Comparison of ENCODE assay signal across 8 cellular contexts in genomic region chr19:47229674-47230121, GRCh38. TPM values are rescaled to one million over a fixed set of nuclear protein-coding genes. Genes with fewer than 3 reads are reported as not detected.
DNase-seq lines count a peak whose midpoint lies in the region; ATAC-seq and TF ChIP-seq lines count a peak whose summit lies in the region.

No MANE protein-coding gene starts in this region.

- no peak for ATAC-seq in omental fat pad (ENCODE audit: low FRiP score)
- ATAC-seq in HG03571 (IDR thresholded peaks at IDR 0.05; ENCODE audit: unreplicated experiment): no peak

- TF ChIP-seq CTCF in DOHH2 (IDR thresholded peaks at IDR 0.05; ENCODE audit: low read depth, low read length, poor library complexity, severe bottlenecking) (no peak), Loucy (conservative IDR thresholded peaks at IDR 0.05; ENCODE audit: low read length) (no peak), omental fat pad (IDR thresholded peaks at IDR 0.05) (no peak)

- H3K27me3 ChIP-seq in DOHH2 (ENCODE audit: control insufficient read depth, low read length) (peaks cover 7% of the 10 kb centered on the region), Loucy (ENCODE audit: insufficient read depth, low read length, poor library complexity, severe bottlenecking) (no peaks in the 10 kb centered on the region), neuronal stem cell (ENCODE audit: control insufficient read depth in 3 of 3, insufficient read depth in 3 of 3, low read depth in 1 of 3, low read length in 3 of 3) (no peaks in the 10 kb centered on the region)

- no peak overlapping the region for H4K8ac ChIP-seq in neuronal stem cell (ENCODE audit: low read depth, low read length)

- peak overlapping the region; percentile 99 for H3K4me2 ChIP-seq in DOHH2 (ENCODE audit: low read length)
- H3K4me2 ChIP-seq in Loucy (ENCODE audit: low read depth, low read length, poor library complexity, severe bottlenecking): peak overlapping the region; percentile 97
- H3K4me2 ChIP-seq in neuronal stem cell (ENCODE audit: insufficient read depth, low read length, poor library complexity, severe bottlenecking): peak overlapping the region; percentile 97

- no peak overlapping the region for H3K4ac ChIP-seq in neuronal stem cell (ENCODE audit: low read length)

- H3K4me1 ChIP-seq in DOHH2 (ENCODE audit: control insufficient read depth, low read length) (peaks cover 64% of the 10 kb centered on the region), Loucy (ENCODE audit: insufficient read depth, low read length, poor library complexity, severe bottlenecking) (peaks cover 36% of the 10 kb centered on the region), neuronal stem cell (ENCODE audit: control insufficient read depth in 2 of 2, insufficient read depth in 1 of 2, low read depth in 1 of 2, low read length in 2 of 2) (peaks cover 31 to 38% of the 10 kb centered on the region in 2 donors)

- peak overlapping the region; percentile 95 for H3K27ac ChIP-seq in DOHH2 (ENCODE audit: low read depth, low read length)
- H3K27ac ChIP-seq in neuronal stem cell (replicated peaks; ENCODE audit: low read length): no peak overlapping the region

- peak overlapping the region; percentile 99 for H3K23ac ChIP-seq in neuronal stem cell (ENCODE audit: low read depth, low read length, poor library complexity)

- H3K79me2 ChIP-seq in DOHH2 (ENCODE audit: control insufficient read depth, low read length): peaks cover 5% of the 10 kb centered on the region; the same call in 1 of the 2 replicates
- 0 out of 2 replicates have a peak, but pooled peaks cover 4% of the 10 kb centered on the region for H3K79me2 ChIP-seq in Loucy (ENCODE audit: insufficient read depth, low read length)

- peak; percentile 38 for DNase-seq in dermis blood vessel endothelial cell
- DNase-seq in neuronal stem cell (ENCODE audit: low spot score): no peak
- DNase-seq in omental fat pad (ENCODE audit: low spot score): no peak
- DNase-seq in GF-D8 (lab: John Stamatoyannopoulos, UW): no peak
- no peak for DNase-seq in SK-N-DZ (ENCODE audit: low spot score)

- H3F3A ChIP-seq in DOHH2 (ENCODE audit: control insufficient read depth, insufficient read depth) (peaks cover 32% of the 10 kb centered on the region), Loucy (ENCODE audit: low read depth) (no peaks in the 10 kb centered on the region)

- WGBS in neuronal stem cell (ENCODE audit: extremely low coverage in 2 of 2, insufficient read length in 2 of 2, insufficient replicate concordance in 1 of 2), 2 donors: no CpG with 5 or more reads among the region's 11 CpGs

- H2BK15ac ChIP-seq in neuronal stem cell (ENCODE audit: low read length): peak overlapping the region; percentile 3

- H3K9me2 ChIP-seq in DOHH2 (replicated peaks; ENCODE audit: control insufficient read depth, low read length) (no peaks in the 10 kb centered on the region), Loucy (replicated peaks; ENCODE audit: low read depth, low read length) (no peaks in the 10 kb centered on the region)

- H4K20me1 ChIP-seq in DOHH2 (ENCODE audit: control insufficient read depth, insufficient read depth, low read depth, low read length): no peaks in the 10 kb centered on the region
- H4K20me1 ChIP-seq in Loucy (ENCODE audit: insufficient read depth, low read length, poor library complexity, severe bottlenecking): no peaks in the 10 kb centered on the region

- no peak overlapping the region for H4K91ac ChIP-seq in neuronal stem cell (ENCODE audit: low read depth, low read length, poor library complexity)

- H3K4me3 ChIP-seq in DOHH2 (ENCODE audit: low read length) (peak overlapping the region; percentile 79), Loucy (ENCODE audit: low read length, poor library complexity, severe bottlenecking) (peak overlapping the region; percentile 97), neuronal stem cell (ENCODE audit: low read length in 2 of 2) (peak overlapping the region; percentile 83 to 96)

- no peaks in the 10 kb centered on the region for H3K9me3 ChIP-seq in DOHH2 (ENCODE audit: control insufficient read depth, insufficient read depth, low read length)
- H3K9me3 ChIP-seq in Loucy (ENCODE audit: insufficient read depth, low read depth, low read length): no peaks in the 10 kb centered on the region
- peaks cover 0 to 1% of the 10 kb centered on the region in 2 donors for H3K9me3 ChIP-seq in neuronal stem cell (replicated peaks in 1 of 2; ENCODE audit: control insufficient read depth in 2 of 2, insufficient read depth in 1 of 2, low read depth in 1 of 2, low read length in 2 of 2)

- H2AFZ ChIP-seq in Loucy (ENCODE audit: low read length) (no peak overlapping the region), neuronal stem cell (ENCODE audit: low read length) (no peak overlapping the region)

- no peak overlapping the region for H2AK5ac ChIP-seq in neuronal stem cell (ENCODE audit: low read depth, low read length)

- H3K9ac ChIP-seq in Loucy (ENCODE audit: low read depth, low read length, poor library complexity, severe bottlenecking) (peak overlapping the region; percentile 94), neuronal stem cell (ENCODE audit: low read depth, low read length, poor library complexity) (peak overlapping the region; percentile 97)

- peak overlapping the region; percentile 44 for H2BK120ac ChIP-seq in neuronal stem cell (ENCODE audit: low read depth, low read length)

- no peak overlapping the region for H2BK12ac ChIP-seq in neuronal stem cell (ENCODE audit: low read length)

- peak overlapping the region; percentile 95 for H3K14ac ChIP-seq in neuronal stem cell (ENCODE audit: low read length)

- H3K18ac ChIP-seq in neuronal stem cell (ENCODE audit: low read length): peak overlapping the region; percentile 87

- H3K36me3 ChIP-seq in DOHH2 (ENCODE audit: control insufficient read depth, low read length): peaks cover 10% of the 10 kb centered on the region
- H3K36me3 ChIP-seq in Loucy (ENCODE audit: insufficient read depth, low read length): no peaks in the 10 kb centered on the region
- peaks cover 0 to 9% of the 10 kb centered on the region in 2 donors for H3K36me3 ChIP-seq in neuronal stem cell (replicated peaks in 1 of 2; ENCODE audit: control insufficient read depth in 2 of 2, insufficient read depth in 2 of 2, low read length in 2 of 2)

- peak overlapping the region; percentile 100 for H2BK5ac ChIP-seq in neuronal stem cell (ENCODE audit: low read length)

- H3K79me1 ChIP-seq in neuronal stem cell (ENCODE audit: low read depth, low read length): peaks cover 16% of the 10 kb centered on the region

RNA-seq across cellular contexts. Expression of gene BBC3, which starts 1.3 kb away (rescaled TPM):
- 24.5 and 26.9 TPM in 2 replicates for total RNA-seq in dermis blood vessel endothelial cell
- polyA plus RNA-seq in neuronal stem cell (2013, experiment 1 of 2): 20.7 TPM
- polyA plus RNA-seq in neuronal stem cell (2013, experiment 2 of 2): 20.0 TPM
- total RNA-seq in omental fat pad: 1 to 10 TPM; 1.0 to 9.1 (median 1.8) TPM
- 5.3 and 8.5 TPM in 2 replicates for polyA plus RNA-seq in SK-N-DZ (2014; cell fraction: cytosol; rRNA removed)
- polyA plus RNA-seq in SK-N-DZ (2014; cell fraction: nucleus; rRNA removed): 6.3 and 9.1 TPM in 2 replicates

RNA-seq across cellular contexts. Expression of gene CCDC9, which starts 26.6 kb away (rescaled TPM):
- total RNA-seq in dermis blood vessel endothelial cell: 3.4 and 4.9 TPM in 2 replicates
- polyA plus RNA-seq in neuronal stem cell (2013, experiment 1 of 2): 15.9 TPM
- 14.8 TPM for polyA plus RNA-seq in neuronal stem cell (2013, experiment 2 of 2)
- 10 to 100 TPM in 2 of 4 donors, 1 to 10 TPM in 2; 8.2 to 16.7 (median 12.5) TPM for total RNA-seq in omental fat pad
- 1.4 and 3.0 TPM in 2 replicates for polyA plus RNA-seq in SK-N-DZ (2014; cell fraction: cytosol; rRNA removed)
- 3.2 and 3.6 TPM in 2 replicates for polyA plus RNA-seq in SK-N-DZ (2014; cell fraction: nucleus; rRNA removed)

RNA-seq across cellular contexts. Expression of gene INAFM1, which starts 45.0 kb away (rescaled TPM):
- 1.1 and 1.5 TPM in 2 replicates for total RNA-seq in dermis blood vessel endothelial cell
- polyA plus RNA-seq in neuronal stem cell (2013, experiment 1 of 2): 7.5 TPM
- 6.6 TPM for polyA plus RNA-seq in neuronal stem cell (2013, experiment 2 of 2)
- total RNA-seq in omental fat pad: 1 to 10 TPM; 3.3 to 8.2 (median 5.7) TPM
- polyA plus RNA-seq in SK-N-DZ (2014; cell fraction: cytosol; rRNA removed): 2.1 and 2.9 TPM in 2 replicates
- 2.4 and 7.3 TPM in 2 replicates for polyA plus RNA-seq in SK-N-DZ (2014; cell fraction: nucleus; rRNA removed)
